In genomic region chr16:71845639-71846431, GRCh38 we compare ENCODE assay signal across 1 cellular context.
TF ChIP-seq lines count a peak whose summit lies in the region.

A gene with protein sequence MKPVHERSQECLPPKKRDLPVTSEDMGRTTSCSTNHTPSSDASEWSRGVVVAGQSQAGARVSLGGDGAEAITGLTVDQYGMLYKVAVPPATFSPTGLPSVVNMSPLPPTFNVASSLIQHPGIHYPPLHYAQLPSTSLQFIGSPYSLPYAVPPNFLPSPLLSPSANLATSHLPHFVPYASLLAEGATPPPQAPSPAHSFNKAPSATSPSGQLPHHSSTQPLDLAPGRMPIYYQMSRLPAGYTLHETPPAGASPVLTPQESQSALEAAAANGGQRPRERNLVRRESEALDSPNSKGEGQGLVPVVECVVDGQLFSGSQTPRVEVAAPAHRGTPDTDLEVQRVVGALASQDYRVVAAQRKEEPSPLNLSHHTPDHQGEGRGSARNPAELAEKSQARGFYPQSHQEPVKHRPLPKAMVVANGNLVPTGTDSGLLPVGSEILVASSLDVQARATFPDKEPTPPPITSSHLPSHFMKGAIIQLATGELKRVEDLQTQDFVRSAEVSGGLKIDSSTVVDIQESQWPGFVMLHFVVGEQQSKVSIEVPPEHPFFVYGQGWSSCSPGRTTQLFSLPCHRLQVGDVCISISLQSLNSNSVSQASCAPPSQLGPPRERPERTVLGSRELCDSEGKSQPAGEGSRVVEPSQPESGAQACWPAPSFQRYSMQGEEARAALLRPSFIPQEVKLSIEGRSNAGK (plus strand): TSS chr16:71845976. CDS start chr16:71849741, 3,765 bp downstream.

TF ChIP-seq in HepG2, 621 proteins besides CTCF, POLR2A, EP300 and RAD21 (continued from another document and continues in another):
- TF ChIP-seq DMTF1 (CRISPR knock-in tag; IDR thresholded peaks at IDR 0.05) (no peak), ZNF564 (CRISPR knock-in tag; IDR thresholded peaks at IDR 0.05) (no peak), ZNF496 (CRISPR knock-in tag; IDR thresholded peaks at IDR 0.05; ENCODE audit: insufficient replicate concordance) (no peak), RAD51 (IDR thresholded peaks at IDR 0.05; ENCODE audit: borderline replicate concordance) (0 out of 2 replicates have a peak, but pooled peaks have one; percentile 16), CCAR2 (optimal IDR thresholded peaks at IDR 0.05; ENCODE audit: low read depth, low read length) (no peak), ZNF772 (CRISPR knock-in tag; IDR thresholded peaks at IDR 0.05) (peak; percentile 64), ADNP (CRISPR knock-in tag; IDR thresholded peaks at IDR 0.05) (0 out of 2 replicates have a peak, but pooled peaks have one; percentile 33), ZNF670 (CRISPR knock-in tag; IDR thresholded peaks at IDR 0.05; ENCODE audit: borderline replicate concordance) (peak; percentile 98), ATF1 (CRISPR knock-in tag; IDR thresholded peaks at IDR 0.05) (peak; percentile 97), NFRKB (IDR thresholded peaks at IDR 0.05) (no peak), ZNF777 (CRISPR knock-in tag; IDR thresholded peaks at IDR 0.05) (peak; percentile 56; the same call in 1 of the 2 replicates), JUN (CRISPR knock-in tag; IDR thresholded peaks at IDR 0.05) (no peak), SAP130 (CRISPR knock-in tag; IDR thresholded peaks at IDR 0.05; ENCODE audit: low read depth) (peak; percentile 98), SPEN (CRISPR knock-in tag; IDR thresholded peaks at IDR 0.05; ENCODE audit: low read depth) (peak; percentile 98), ZBTB46 (CRISPR knock-in tag; IDR thresholded peaks at IDR 0.05; ENCODE audit: borderline replicate concordance) (0 out of 2 replicates have a peak, but pooled peaks have one; percentile 53), ZNF589 (CRISPR knock-in tag; conservative IDR thresholded peaks at IDR 0.05) (no peak; the same call in 1 of the 2 replicates), RBFOX2 (IDR thresholded peaks at IDR 0.05; ENCODE audit: low read depth, low read length) (peak; percentile 95), RFX1 (IDR thresholded peaks at IDR 0.05) (no peak), KAT2B (IDR thresholded peaks at IDR 0.05; ENCODE audit: borderline replicate concordance, low read depth, low read length) (no peak), MEF2D (CRISPR knock-in tag; IDR thresholded peaks at IDR 0.05) (no peak), ZNF839 (CRISPR knock-in tag; IDR thresholded peaks at IDR 0.05; ENCODE audit: borderline replicate concordance) (peak; percentile 12; the same call in 1 of the 2 replicates), HES4 (CRISPR knock-in tag; IDR thresholded peaks at IDR 0.05; ENCODE audit: borderline replicate concordance) (no peak), TCF12 (IDR thresholded peaks at IDR 0.05) (no peak), TCF12 (CRISPR knock-in tag; IDR thresholded peaks at IDR 0.05) (peak; percentile 84), ZNF3 (CRISPR knock-in tag; IDR thresholded peaks at IDR 0.05) (no peak), SRSF9 (IDR thresholded peaks at IDR 0.05; ENCODE audit: borderline replicate concordance, insufficient read depth, low read depth, low read length, poor library complexity, severe bottlenecking) (no peak), CBX2 (IDR thresholded peaks at IDR 0.05; ENCODE audit: low read depth, low read length) (no peak), CBX2 (CRISPR knock-in tag; IDR thresholded peaks at IDR 0.05; ENCODE audit: low read depth) (no peak), LCORL (IDR thresholded peaks at IDR 0.05) (no peak), LCORL (CRISPR knock-in tag; IDR thresholded peaks at IDR 0.05) (no peak; the same call in 1 of the 2 replicates), SYNCRIP (IDR thresholded peaks at IDR 0.05; ENCODE audit: insufficient read depth, low read depth, low read length) (no peak), SMAD3 (CRISPR knock-in tag; IDR thresholded peaks at IDR 0.05) (peak; percentile 84), CHD4 (IDR thresholded peaks at IDR 0.05; ENCODE audit: borderline replicate concordance, low read length) (no peak), ZNF354B (CRISPR knock-in tag; IDR thresholded peaks at IDR 0.05) (peak; percentile 83; the same call in 1 of the 2 replicates), ZNF629 (CRISPR knock-in tag; conservative IDR thresholded peaks at IDR 0.05) (no peak), ZNF431 (CRISPR knock-in tag; IDR thresholded peaks at IDR 0.05; ENCODE audit: borderline replicate concordance, low read depth) (0 out of 2 replicates have a peak, but pooled peaks have one; percentile 28), ZFAT (CRISPR knock-in tag; conservative IDR thresholded peaks at IDR 0.05) (no peak), NFYB (CRISPR knock-in tag; IDR thresholded peaks at IDR 0.05) (no peak), PAF1 (CRISPR knock-in tag; IDR thresholded peaks at IDR 0.05) (no peak), ZNF788 (CRISPR knock-in tag; IDR thresholded peaks at IDR 0.05; ENCODE audit: borderline replicate concordance) (peak; percentile 60; the same call in 1 of the 2 replicates), CBFB (CRISPR knock-in tag; IDR thresholded peaks at IDR 0.05) (peak; percentile 61; the same call in 1 of the 2 replicates), ZNF251 (CRISPR knock-in tag; IDR thresholded peaks at IDR 0.05) (no peak), ELF4 (CRISPR knock-in tag; IDR thresholded peaks at IDR 0.05; ENCODE audit: borderline replicate concordance) (no peak), PHF20 (CRISPR knock-in tag; IDR thresholded peaks at IDR 0.05) (peak; percentile 97), CREM (IDR thresholded peaks at IDR 0.05) (peak; percentile 98), CREM (CRISPR knock-in tag; IDR thresholded peaks at IDR 0.05) (peak; percentile 99), ZNF546 (CRISPR knock-in tag; conservative IDR thresholded peaks at IDR 0.05) (0 out of 2 replicates have a peak, but pooled peaks have one; percentile 5), YY1 (IDR thresholded peaks at IDR 0.05; ENCODE audit: insufficient read depth, insufficient replicate concordance, low read depth, low read length) (peak; percentile 91), NR2F2 (IDR thresholded peaks at IDR 0.05; ENCODE audit: borderline replicate concordance, low read depth) (no peak)
- TF ChIP-seq, protein P1, sequence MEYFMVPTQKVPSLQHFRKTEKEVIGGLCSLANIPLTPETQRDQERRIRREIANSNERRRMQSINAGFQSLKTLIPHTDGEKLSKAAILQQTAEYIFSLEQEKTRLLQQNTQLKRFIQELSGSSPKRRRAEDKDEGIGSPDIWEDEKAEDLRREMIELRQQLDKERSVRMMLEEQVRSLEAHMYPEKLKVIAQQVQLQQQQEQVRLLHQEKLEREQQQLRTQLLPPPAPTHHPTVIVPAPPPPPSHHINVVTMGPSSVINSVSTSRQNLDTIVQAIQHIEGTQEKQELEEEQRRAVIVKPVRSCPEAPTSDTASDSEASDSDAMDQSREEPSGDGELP (IDR thresholded peaks at IDR 0.05; ENCODE audit: borderline replicate concordance, low read depth): peak; percentile 31; the same call in 1 of the 2 replicates
- TF ChIP-seq, protein P2, sequence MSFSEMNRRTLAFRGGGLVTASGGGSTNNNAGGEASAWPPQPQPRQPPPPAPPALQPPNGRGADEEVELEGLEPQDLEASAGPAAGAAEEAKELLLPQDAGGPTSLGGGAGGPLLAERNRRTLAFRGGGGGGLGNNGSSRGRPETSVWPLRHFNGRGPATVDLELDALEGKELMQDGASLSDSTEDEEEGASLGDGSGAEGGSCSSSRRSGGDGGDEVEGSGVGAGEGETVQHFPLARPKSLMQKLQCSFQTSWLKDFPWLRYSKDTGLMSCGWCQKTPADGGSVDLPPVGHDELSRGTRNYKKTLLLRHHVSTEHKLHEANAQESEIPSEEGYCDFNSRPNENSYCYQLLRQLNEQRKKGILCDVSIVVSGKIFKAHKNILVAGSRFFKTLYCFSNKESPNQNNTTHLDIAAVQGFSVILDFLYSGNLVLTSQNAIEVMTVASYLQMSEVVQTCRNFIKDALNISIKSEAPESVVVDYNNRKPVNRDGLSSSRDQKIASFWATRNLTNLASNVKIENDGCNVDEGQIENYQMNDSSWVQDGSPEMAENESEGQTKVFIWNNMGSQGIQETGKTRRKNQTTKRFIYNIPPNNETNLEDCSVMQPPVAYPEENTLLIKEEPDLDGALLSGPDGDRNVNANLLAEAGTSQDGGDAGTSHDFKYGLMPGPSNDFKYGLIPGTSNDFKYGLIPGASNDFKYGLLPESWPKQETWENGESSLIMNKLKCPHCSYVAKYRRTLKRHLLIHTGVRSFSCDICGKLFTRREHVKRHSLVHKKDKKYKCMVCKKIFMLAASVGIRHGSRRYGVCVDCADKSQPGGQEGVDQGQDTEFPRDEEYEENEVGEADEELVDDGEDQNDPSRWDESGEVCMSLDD (CRISPR knock-in tag; IDR thresholded peaks at IDR 0.05; ENCODE audit: borderline replicate concordance): peak; percentile 89; the same call in 1 of the 2 replicates
- TF ChIP-seq, protein P3, sequence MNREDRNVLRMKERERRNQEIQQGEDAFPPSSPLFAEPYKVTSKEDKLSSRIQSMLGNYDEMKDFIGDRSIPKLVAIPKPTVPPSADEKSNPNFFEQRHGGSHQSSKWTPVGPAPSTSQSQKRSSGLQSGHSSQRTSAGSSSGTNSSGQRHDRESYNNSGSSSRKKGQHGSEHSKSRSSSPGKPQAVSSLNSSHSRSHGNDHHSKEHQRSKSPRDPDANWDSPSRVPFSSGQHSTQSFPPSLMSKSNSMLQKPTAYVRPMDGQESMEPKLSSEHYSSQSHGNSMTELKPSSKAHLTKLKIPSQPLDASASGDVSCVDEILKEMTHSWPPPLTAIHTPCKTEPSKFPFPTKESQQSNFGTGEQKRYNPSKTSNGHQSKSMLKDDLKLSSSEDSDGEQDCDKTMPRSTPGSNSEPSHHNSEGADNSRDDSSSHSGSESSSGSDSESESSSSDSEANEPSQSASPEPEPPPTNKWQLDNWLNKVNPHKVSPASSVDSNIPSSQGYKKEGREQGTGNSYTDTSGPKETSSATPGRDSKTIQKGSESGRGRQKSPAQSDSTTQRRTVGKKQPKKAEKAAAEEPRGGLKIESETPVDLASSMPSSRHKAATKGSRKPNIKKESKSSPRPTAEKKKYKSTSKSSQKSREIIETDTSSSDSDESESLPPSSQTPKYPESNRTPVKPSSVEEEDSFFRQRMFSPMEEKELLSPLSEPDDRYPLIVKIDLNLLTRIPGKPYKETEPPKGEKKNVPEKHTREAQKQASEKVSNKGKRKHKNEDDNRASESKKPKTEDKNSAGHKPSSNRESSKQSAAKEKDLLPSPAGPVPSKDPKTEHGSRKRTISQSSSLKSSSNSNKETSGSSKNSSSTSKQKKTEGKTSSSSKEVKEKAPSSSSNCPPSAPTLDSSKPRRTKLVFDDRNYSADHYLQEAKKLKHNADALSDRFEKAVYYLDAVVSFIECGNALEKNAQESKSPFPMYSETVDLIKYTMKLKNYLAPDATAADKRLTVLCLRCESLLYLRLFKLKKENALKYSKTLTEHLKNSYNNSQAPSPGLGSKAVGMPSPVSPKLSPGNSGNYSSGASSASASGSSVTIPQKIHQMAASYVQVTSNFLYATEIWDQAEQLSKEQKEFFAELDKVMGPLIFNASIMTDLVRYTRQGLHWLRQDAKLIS (CRISPR knock-in tag; IDR thresholded peaks at IDR 0.05): no peak; the same call in 1 of the 2 replicates
- TF ChIP-seq, protein P4, sequence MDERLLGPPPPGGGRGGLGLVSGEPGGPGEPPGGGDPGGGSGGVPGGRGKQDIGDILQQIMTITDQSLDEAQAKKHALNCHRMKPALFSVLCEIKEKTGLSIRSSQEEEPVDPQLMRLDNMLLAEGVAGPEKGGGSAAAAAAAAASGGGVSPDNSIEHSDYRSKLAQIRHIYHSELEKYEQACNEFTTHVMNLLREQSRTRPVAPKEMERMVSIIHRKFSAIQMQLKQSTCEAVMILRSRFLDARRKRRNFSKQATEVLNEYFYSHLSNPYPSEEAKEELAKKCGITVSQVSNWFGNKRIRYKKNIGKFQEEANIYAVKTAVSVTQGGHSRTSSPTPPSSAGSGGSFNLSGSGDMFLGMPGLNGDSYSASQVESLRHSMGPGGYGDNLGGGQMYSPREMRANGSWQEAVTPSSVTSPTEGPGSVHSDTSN (CRISPR knock-in tag; IDR thresholded peaks at IDR 0.05): no peak
- TF ChIP-seq, protein P5, sequence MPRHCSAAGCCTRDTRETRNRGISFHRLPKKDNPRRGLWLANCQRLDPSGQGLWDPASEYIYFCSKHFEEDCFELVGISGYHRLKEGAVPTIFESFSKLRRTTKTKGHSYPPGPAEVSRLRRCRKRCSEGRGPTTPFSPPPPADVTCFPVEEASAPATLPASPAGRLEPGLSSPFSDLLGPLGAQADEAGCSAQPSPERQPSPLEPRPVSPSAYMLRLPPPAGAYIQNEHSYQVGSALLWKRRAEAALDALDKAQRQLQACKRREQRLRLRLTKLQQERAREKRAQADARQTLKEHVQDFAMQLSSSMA (CRISPR knock-in tag; IDR thresholded peaks at IDR 0.05): no peak
- TF ChIP-seq, protein P6, sequence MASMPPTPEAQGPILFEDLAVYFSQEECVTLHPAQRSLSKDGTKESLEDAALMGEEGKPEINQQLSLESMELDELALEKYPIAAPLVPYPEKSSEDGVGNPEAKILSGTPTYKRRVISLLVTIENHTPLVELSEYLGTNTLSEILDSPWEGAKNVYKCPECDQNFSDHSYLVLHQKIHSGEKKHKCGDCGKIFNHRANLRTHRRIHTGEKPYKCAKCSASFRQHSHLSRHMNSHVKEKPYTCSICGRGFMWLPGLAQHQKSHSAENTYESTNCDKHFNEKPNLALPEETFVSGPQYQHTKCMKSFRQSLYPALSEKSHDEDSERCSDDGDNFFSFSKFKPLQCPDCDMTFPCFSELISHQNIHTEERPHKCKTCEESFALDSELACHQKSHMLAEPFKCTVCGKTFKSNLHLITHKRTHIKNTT (CRISPR knock-in tag; IDR thresholded peaks at IDR 0.05): peak; percentile 90; the same call in 1 of the 2 replicates
